In the genomic region with DNA sequence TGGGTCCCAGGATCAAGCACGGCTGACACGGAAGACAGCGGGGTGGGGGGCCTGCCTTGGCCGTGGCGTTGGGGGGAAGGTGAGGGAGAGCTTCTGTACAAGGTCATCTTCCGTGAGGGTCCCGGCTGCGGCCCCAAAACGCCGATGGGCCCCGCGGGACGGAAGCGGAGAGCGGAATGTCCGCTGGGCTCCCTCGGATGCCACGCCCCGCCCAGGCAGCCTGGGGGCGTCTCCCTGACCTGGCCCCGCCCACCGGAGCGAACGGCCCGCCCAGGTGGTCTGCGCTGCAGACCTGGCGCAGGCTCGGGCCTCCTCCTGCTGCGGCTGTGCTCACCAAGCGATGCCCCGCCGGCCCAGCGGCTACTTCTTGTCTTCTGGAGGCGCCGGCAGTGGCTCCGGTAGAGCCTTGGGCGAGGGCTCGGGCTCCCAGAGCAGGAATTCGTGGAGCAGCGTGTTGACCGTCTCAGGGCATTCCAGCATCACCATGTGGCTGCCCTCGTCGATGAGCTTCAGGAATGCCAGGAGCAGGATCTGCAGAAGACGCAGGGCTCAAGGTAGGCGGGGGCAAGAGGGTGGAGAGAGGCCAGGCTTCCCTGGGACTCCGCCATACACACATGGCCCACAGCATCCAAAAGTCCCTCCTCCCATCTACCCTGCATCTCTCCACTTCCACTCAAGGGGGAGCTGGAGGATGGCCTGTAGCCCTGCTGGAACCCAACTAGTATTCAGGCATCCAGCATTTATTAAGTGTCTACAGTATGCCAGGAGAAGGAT, we compare ENCODE assay signal across 8 cellular contexts. TPM values are rescaled to one million over a fixed set of nuclear protein-coding genes. Genes with fewer than 3 reads are reported as not detected.
DNase-seq lines count a peak whose midpoint lies in the region; ATAC-seq and TF ChIP-seq lines count a peak whose summit lies in the region.

No MANE protein-coding gene starts in this region.

- peak overlapping the region; percentile 47 for H3K4me3 ChIP-seq in kidney epithelial cell (ENCODE audit: low read depth, low read length)

- no peaks in the 10 kb centered on the region for H3K36me3 ChIP-seq in kidney epithelial cell (ENCODE audit: control insufficient read depth, insufficient read depth, low read length)

- ATAC-seq in GM21723 (IDR thresholded peaks at IDR 0.05; ENCODE audit: unreplicated experiment): peak; percentile 84
- no peak for ATAC-seq in HG03565 (IDR thresholded peaks at IDR 0.05; ENCODE audit: unreplicated experiment)

- peak; percentile 71 for TF ChIP-seq CTCF in kidney epithelial cell (IDR thresholded peaks at IDR 0.05; ENCODE audit: insufficient read depth, low read length, poor library complexity, severe bottlenecking)

- peak; percentile 97 for DNase-seq in ELF-1 (ENCODE audit: low read depth, low spot score)
- DNase-seq in M059J (ENCODE audit: low read depth): peak; percentile 54
- DNase-seq in activated CD4-positive, CD25-positive, alpha-beta regulatory T cell (lab: John Stamatoyannopoulos, UW): peak; percentile 56 to 72 (median 60)
- peak; percentile 76 for DNase-seq in central memory CD4-positive, alpha-beta T cell
- DNase-seq in kidney epithelial cell (ENCODE audit: low read depth): peak; percentile 56
- peak; percentile 79 for DNase-seq in stimulated activated CD4-positive, alpha-beta T cell treated with anti-CD3 and anti-CD28 coated beads, Interleukin-1b, Interleukin-23, amount 100 ng/mL, for 48 hours

- H3K27me3 ChIP-seq in kidney epithelial cell (ENCODE audit: control insufficient read depth, insufficient read depth, low read length): no peaks in the 10 kb centered on the region

RNA-seq across cellular contexts. Expression of a gene that starts 10.7 kb away (rescaled TPM):
- 19.1 and 30.2 TPM in 2 replicates for total RNA-seq in M059J (2014; rRNA removed; shearing (Covaris generic))
- 18.6 and 19.9 TPM in 2 replicates for total RNA-seq in kidney epithelial cell

RNA-seq across cellular contexts. Expression of a gene that starts 10.8 kb away (rescaled TPM):
- 0.69 and 0.71 TPM in 2 replicates for total RNA-seq in M059J (2014; rRNA removed; shearing (Covaris generic))
- total RNA-seq in kidney epithelial cell: 0.17 and 0.55 TPM in 2 replicates

RNA-seq across cellular contexts. Expression of a gene that starts 13.2 kb away (rescaled TPM):
- 73.2 and 83.3 TPM in 2 replicates for total RNA-seq in M059J (2014; rRNA removed; shearing (Covaris generic))
- total RNA-seq in kidney epithelial cell: 71.0 and 125 TPM in 2 replicates

RNA-seq across cellular contexts. Expression of a gene that starts 16.9 kb away (rescaled TPM):
- total RNA-seq in M059J (2014; rRNA removed; shearing (Covaris generic)): 40.5 and 50.3 TPM in 2 replicates
- total RNA-seq in kidney epithelial cell: 47.3 and 73.4 TPM in 2 replicates

RNA-seq across cellular contexts. Expression of a gene that starts 25.2 kb away (rescaled TPM):
- total RNA-seq in M059J (2014; rRNA removed; shearing (Covaris generic)): 121 and 122 TPM in 2 replicates
- total RNA-seq in kidney epithelial cell: 78.4 and 101 TPM in 2 replicates
